Comparison of ENCODE assay signal across 19 cellular contexts in genomic region chr2:607172-607571, GRCh38.
DNase-seq lines count a peak whose midpoint lies in the region; ATAC-seq, FAIRE-seq and TF ChIP-seq lines count a peak whose summit lies in the region.
"Had no signal": no experiment of that assay in that cellular context is flagged by ENCODE, and none has a peak within 500 bp of the region (broad histone marks: within the 10 kb centered on the region; RNA-seq: fewer than 3 reads in every experiment).

No MANE protein-coding gene starts in this region.

- H2BK5ac ChIP-seq in neuronal stem cell (ENCODE audit: low read length) = no peak overlapping the region

- no peaks in the 10 kb centered on the region for H3K27me3 Mint-ChIP-seq in endodermal cell (ENCODE audit: insufficient read depth)

- H3K4me1 Mint-ChIP-seq in endodermal cell = no peaks in the 10 kb centered on the region
- H3K4me1 Mint-ChIP-seq: CD8-positive, alpha-beta memory T cell had no signal

- no peak overlapping the region for H3K27ac Mint-ChIP-seq in endodermal cell
- H3K27ac Mint-ChIP-seq: CD4-positive, CD25-positive, alpha-beta regulatory T cell; CD8-positive, alpha-beta memory T cell; HFFc6 had no signal

- no peak overlapping the region for H3K23ac ChIP-seq in neuronal stem cell (ENCODE audit: low read depth, low read length, poor library complexity)

- WGBS in endodermal cell (ENCODE audit: insufficient coverage in 1 of 2, insufficient read length in 1 of 2), 2 experiments = 71 to 89% methylated on average over 4 to 9 of the region's 9 CpGs
- no CpG with 5 or more reads among the region's 9 CpGs for WGBS in neuronal stem cell (ENCODE audit: extremely low coverage in 2 of 2, insufficient read length in 2 of 2, insufficient replicate concordance in 1 of 2), 2 donors

- H3K9ac ChIP-seq in endodermal cell (ENCODE audit: extremely low read depth, low read length, poor library complexity, severe bottlenecking) = no peak overlapping the region
- no peak overlapping the region for H3K9ac ChIP-seq in neuronal stem cell (ENCODE audit: low read depth, low read length, poor library complexity)
- H3K9ac ChIP-seq: GM23248 had no signal

- H3K36me3 ChIP-seq in endodermal cell (ENCODE audit: control insufficient read depth, insufficient read depth, low read length) (no peaks in the 10 kb centered on the region), neuronal stem cell (replicated peaks in 1 of 2; ENCODE audit: control insufficient read depth in 2 of 2, insufficient read depth in 2 of 2, low read length in 2 of 2) (no peaks in the 10 kb centered on the region)
- H3K36me3 ChIP-seq: BE2C had no signal

- peak overlapping the region; percentile 39 for H3K18ac ChIP-seq in neuronal stem cell (ENCODE audit: low read length)

- no peak overlapping the region for H3K4ac ChIP-seq in neuronal stem cell (ENCODE audit: low read length)

- H3K27me3 ChIP-seq in endodermal cell (ENCODE audit: control insufficient read depth, insufficient read depth, low read length, poor library complexity, severe bottlenecking) (no peaks in the 10 kb centered on the region), neuronal stem cell (ENCODE audit: control insufficient read depth in 3 of 3, insufficient read depth in 3 of 3, low read depth in 1 of 3, low read length in 3 of 3) (peaks cover 0 to 10% (median 0%) of the 10 kb centered on the region in 3 experiments)
- H3K27me3 ChIP-seq: BE2C had no signal

- no peak for FAIRE-seq in D721Med (lab: Jason Lieb, UNC)
- FAIRE-seq: A204.1, G401.6, GM12891 had no signal

- peak; percentile 1 for DNase-seq in stimulated activated CD4-positive, alpha-beta T cell treated with anti-CD3 and anti-CD28 coated beads, Interleukin-4, amount 100 ng/mL, for 24 hours
- DNase-seq in stimulated activated CD4-positive, alpha-beta T cell treated with anti-CD3 and anti-CD28 coated beads, Interleukin-12 subunit alpha, Interleukin-12 subunit beta, amount 100 ng/mL, for 4 hours = no peak
- DNase-seq in endodermal cell (peak; percentile 17), neuronal stem cell (ENCODE audit: low spot score) (no peak), D721Med (ENCODE audit: insufficient read length, low spot score) (no peak)
- DNase-seq: ACHN; BE2C; C1 segment of cervical spinal cord; CD4-positive, CD25-positive, alpha-beta regulatory T cell; CD8-positive, alpha-beta memory T cell; COR-L47; GM23248; HCEC 1CT; HFFc6 had no signal

- no peak overlapping the region for H3K27ac ChIP-seq in endodermal cell (ENCODE audit: low read depth, low read length)
- no peak overlapping the region for H3K27ac ChIP-seq in neuronal stem cell (replicated peaks; ENCODE audit: low read length)
- H3K27ac ChIP-seq: GM23248 had no signal

- no peaks in the 10 kb centered on the region for H3K9me3 ChIP-seq in endodermal cell (ENCODE audit: control insufficient read depth, low read length)
- H3K9me3 ChIP-seq in neuronal stem cell (replicated peaks in 1 of 2; ENCODE audit: control insufficient read depth in 2 of 2, insufficient read depth in 1 of 2, low read depth in 1 of 2, low read length in 2 of 2) = peaks cover 0 to 8% of the 10 kb centered on the region in 2 donors
- H3K9me3 ChIP-seq: BE2C had no signal

- no peak overlapping the region for H2AK5ac ChIP-seq in neuronal stem cell (ENCODE audit: low read depth, low read length)

- no peaks in the 10 kb centered on the region for H3K36me3 Mint-ChIP-seq in endodermal cell (ENCODE audit: low read depth)
- H3K36me3 Mint-ChIP-seq: CD4-positive, CD25-positive, alpha-beta regulatory T cell; CD8-positive, alpha-beta memory T cell had no signal

- no peak overlapping the region for H2AFZ ChIP-seq in neuronal stem cell (ENCODE audit: low read length)
- H2AFZ ChIP-seq: GM23248 had no signal

- no peak overlapping the region for H2BK120ac ChIP-seq in neuronal stem cell (ENCODE audit: low read depth, low read length)

- ATAC-seq in HG03432 (IDR thresholded peaks at IDR 0.05; ENCODE audit: unreplicated experiment) (no peak), HG02588 (IDR thresholded peaks at IDR 0.05; ENCODE audit: unreplicated experiment) (no peak)

- TF ChIP-seq CTCF in endodermal cell (conservative IDR thresholded peaks at IDR 0.05) (no peak), D721Med (IDR thresholded peaks at IDR 0.05; ENCODE audit: insufficient read depth, missing control alignments) (no peak)

- no peak overlapping the region for H3K14ac ChIP-seq in neuronal stem cell (ENCODE audit: low read length)

- no peak overlapping the region for H4K91ac ChIP-seq in neuronal stem cell (ENCODE audit: low read depth, low read length, poor library complexity)

- H4K8ac ChIP-seq in neuronal stem cell (ENCODE audit: low read depth, low read length) = no peak overlapping the region

- no peak overlapping the region for H3K4me3 ChIP-seq in endodermal cell (ENCODE audit: low read length)
- H3K4me3 ChIP-seq in neuronal stem cell (ENCODE audit: low read length in 2 of 2) = no peak overlapping the region
- H3K4me3 ChIP-seq: GM23248 had no signal

- H3K4me2 ChIP-seq in neuronal stem cell (ENCODE audit: insufficient read depth, low read length, poor library complexity, severe bottlenecking) = no peak overlapping the region

- H3K4me3 Mint-ChIP-seq in endodermal cell = no peak overlapping the region
- H3K4me3 Mint-ChIP-seq: CD4-positive, CD25-positive, alpha-beta regulatory T cell; CD8-positive, alpha-beta memory T cell; HFFc6 had no signal

- no peak overlapping the region for H2BK15ac ChIP-seq in neuronal stem cell (ENCODE audit: low read length)

- peaks cover 2% of the 10 kb centered on the region for H3K79me1 ChIP-seq in neuronal stem cell (ENCODE audit: low read depth, low read length)

- no peaks in the 10 kb centered on the region for H3K9me3 Mint-ChIP-seq in endodermal cell

- H2BK12ac ChIP-seq in neuronal stem cell (ENCODE audit: low read length) = no peak overlapping the region

- H3K4me1 ChIP-seq in endodermal cell (ENCODE audit: control insufficient read depth, insufficient read depth, low read length) (no peaks in the 10 kb centered on the region), neuronal stem cell (ENCODE audit: control insufficient read depth in 2 of 2, insufficient read depth in 1 of 2, low read depth in 1 of 2, low read length in 2 of 2) (peaks cover 0 to 4% of the 10 kb centered on the region in 2 donors)
- H3K4me1 ChIP-seq: BE2C had no signal

Comparison
In these comparisons a context has a peak if more than half of its experiments do, and no peak if none do; other contexts are left out.
1. DNase-seq: peak in stimulated activated CD4-positive, alpha-beta T cell treated with anti-CD3 and anti-CD28 coated beads, Interleukin-4, amount 100 ng/mL, for 24 hours (single experiment) and endodermal cell (single experiment); none in stimulated activated CD4-positive, alpha-beta T cell treated with anti-CD3 and anti-CD28 coated beads, Interleukin-12 subunit alpha, Interleukin-12 subunit beta, amount 100 ng/mL, for 4 hours (single experiment), neuronal stem cell (single experiment) and D721Med (single experiment).